ENCODE assay signal across 22 cellular contexts in the genomic region with DNA sequence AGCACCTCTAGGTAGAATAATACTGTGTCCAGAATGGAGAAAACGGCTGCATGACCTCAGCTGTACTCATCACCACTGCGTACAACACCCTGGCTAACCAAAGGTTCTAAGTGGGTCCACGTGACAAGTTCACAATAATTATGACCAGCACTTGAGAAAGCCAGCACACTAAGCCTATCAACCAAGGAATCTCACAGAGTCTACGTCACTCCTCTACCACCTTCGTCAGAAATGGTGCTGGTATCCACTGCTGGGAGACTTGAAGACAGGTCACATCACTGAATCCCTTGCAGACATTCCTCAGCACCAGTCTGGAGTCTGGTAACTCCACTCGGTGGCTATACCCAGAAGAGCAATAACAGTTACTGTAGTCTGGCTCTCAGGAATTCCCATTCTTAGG. TPM values are rescaled to one million over a fixed set of nuclear protein-coding genes. Genes with fewer than 3 reads are reported as not detected.
"Had no signal": no experiment of that assay in that cellular context is flagged by ENCODE, and none has a peak within 500 bp of the region (broad histone marks: within the 10 kb centered on the region; RNA-seq: fewer than 3 reads in every experiment).

No MANE protein-coding gene starts in this region.

- H3K9me3 Mint-ChIP-seq: activated T-helper 17 cell treated with anti-CD3 and anti-CD28 coated beads, Interleukin-2, amount 50 U/mL, for 72 hours had no signal

- FAIRE-seq: frontal cortex, small intestine had no signal

- H3K4me3 ChIP-seq: breast epithelium, lower lobe of right lung, prostate gland, upper lobe of right lung had no signal

- H3K27me3 ChIP-seq: breast epithelium, upper lobe of right lung had no signal

- H3K4me1 ChIP-seq: breast epithelium, lower lobe of right lung, prostate gland, upper lobe of right lung had no signal

- H3K36me3 ChIP-seq: breast epithelium, lower lobe of right lung, prostate gland, upper lobe of right lung had no signal

- H3K27ac ChIP-seq: breast epithelium, lower lobe of right lung, prostate gland, upper lobe of right lung had no signal

- H3K4me3 Mint-ChIP-seq: activated naive CD4-positive, alpha-beta T cell treated with anti-CD3 and anti-CD28 coated beads for 36 hours; activated naive CD8-positive, alpha-beta T cell treated with anti-CD3 and anti-CD28 coated beads, Interleukin-2, amount 50 U/mL, for 24 hours; activated T-helper 17 cell treated with anti-CD3 and anti-CD28 coated beads, Interleukin-2, amount 50 U/mL, for 72 hours; endodermal cell; mesothelial cell of epicardium; neural crest cell had no signal

- DNase-seq: activated CD4-positive, alpha-beta T cell treated with anti-CD3 and anti-CD28 coated beads for 1 hour; activated CD4-positive, alpha-beta T cell treated with anti-CD3 and anti-CD28 coated beads, Interleukin-2, amount 50 U/mL, for 4 hours; activated naive CD4-positive, alpha-beta T cell treated with anti-CD3 and anti-CD28 coated beads for 36 hours; activated naive CD8-positive, alpha-beta T cell treated with anti-CD3 and anti-CD28 coated beads, Interleukin-2, amount 50 U/mL, for 24 hours; aorta; dermis blood vessel endothelial cell; endodermal cell; head of caudate nucleus; lower lobe of right lung; right cardiac atrium; stimulated activated CD4-positive, alpha-beta T cell treated with anti-CD3 and anti-CD28 coated beads, Interleukin-4, amount 100 ng/mL, for 4 hours; stimulated activated CD8-positive, alpha-beta memory T cell treated with anti-CD3 and anti-CD28 coated beads, Interleukin-4, amount 100 ng/mL, for 48 hours; stimulated activated naive CD8-positive, alpha-beta T cell treated with anti-CD3 and anti-CD28 coated beads, Interleukin-15, Interleukin-2, amounts not matched to agents 100 U/mL and 50 U/mL, for 24 hours; T-helper 9 cell; upper lobe of right lung had no signal

- H3K27ac Mint-ChIP-seq: activated naive CD4-positive, alpha-beta T cell treated with anti-CD3 and anti-CD28 coated beads for 36 hours; activated naive CD8-positive, alpha-beta T cell treated with anti-CD3 and anti-CD28 coated beads, Interleukin-2, amount 50 U/mL, for 24 hours; activated T-helper 17 cell treated with anti-CD3 and anti-CD28 coated beads, Interleukin-2, amount 50 U/mL, for 72 hours; endodermal cell; mesothelial cell of epicardium had no signal

- H3K9me3 ChIP-seq: breast epithelium, lower lobe of right lung, prostate gland, upper lobe of right lung had no signal

- H3K4me1 Mint-ChIP-seq: activated naive CD8-positive, alpha-beta T cell treated with anti-CD3 and anti-CD28 coated beads, Interleukin-2, amount 50 U/mL, for 24 hours; activated T-helper 17 cell treated with anti-CD3 and anti-CD28 coated beads, Interleukin-2, amount 50 U/mL, for 72 hours; endodermal cell had no signal

- ATAC-seq: activated naive CD8-positive, alpha-beta T cell treated with anti-CD3 and anti-CD28 coated beads, Interleukin-2, amount 50 U/mL, for 24 hours; activated T-helper 17 cell treated with anti-CD3 and anti-CD28 coated beads, Interleukin-2, amount 50 U/mL, for 72 hours; lower lobe of right lung; stimulated activated naive CD8-positive, alpha-beta T cell treated with anti-CD3 and anti-CD28 coated beads, Interleukin-15, Interleukin-2, amounts not matched to agents 100 U/mL and 50 U/mL, for 24 hours; upper lobe of right lung had no signal

RNA-seq across cellular contexts. Expression of gene PKIB, which starts 40.8 kb away (rescaled TPM):
- total RNA-seq: dermis blood vessel endothelial cell had no signal
